Comparison of ENCODE assay signal across 1 cellular context in genomic region chr5:52771343-52772039, GRCh38.
TF ChIP-seq lines count a peak whose summit lies in the region.

No MANE protein-coding gene starts in this region.

TF ChIP-seq in WTC11, 78 proteins besides CTCF, POLR2A, EP300 and RAD21 (continued from another document):
- TF ChIP-seq ZNF281 (CRISPR knock-in tag; IDR thresholded peaks at IDR 0.05) = no peak
